In the genomic region with DNA sequence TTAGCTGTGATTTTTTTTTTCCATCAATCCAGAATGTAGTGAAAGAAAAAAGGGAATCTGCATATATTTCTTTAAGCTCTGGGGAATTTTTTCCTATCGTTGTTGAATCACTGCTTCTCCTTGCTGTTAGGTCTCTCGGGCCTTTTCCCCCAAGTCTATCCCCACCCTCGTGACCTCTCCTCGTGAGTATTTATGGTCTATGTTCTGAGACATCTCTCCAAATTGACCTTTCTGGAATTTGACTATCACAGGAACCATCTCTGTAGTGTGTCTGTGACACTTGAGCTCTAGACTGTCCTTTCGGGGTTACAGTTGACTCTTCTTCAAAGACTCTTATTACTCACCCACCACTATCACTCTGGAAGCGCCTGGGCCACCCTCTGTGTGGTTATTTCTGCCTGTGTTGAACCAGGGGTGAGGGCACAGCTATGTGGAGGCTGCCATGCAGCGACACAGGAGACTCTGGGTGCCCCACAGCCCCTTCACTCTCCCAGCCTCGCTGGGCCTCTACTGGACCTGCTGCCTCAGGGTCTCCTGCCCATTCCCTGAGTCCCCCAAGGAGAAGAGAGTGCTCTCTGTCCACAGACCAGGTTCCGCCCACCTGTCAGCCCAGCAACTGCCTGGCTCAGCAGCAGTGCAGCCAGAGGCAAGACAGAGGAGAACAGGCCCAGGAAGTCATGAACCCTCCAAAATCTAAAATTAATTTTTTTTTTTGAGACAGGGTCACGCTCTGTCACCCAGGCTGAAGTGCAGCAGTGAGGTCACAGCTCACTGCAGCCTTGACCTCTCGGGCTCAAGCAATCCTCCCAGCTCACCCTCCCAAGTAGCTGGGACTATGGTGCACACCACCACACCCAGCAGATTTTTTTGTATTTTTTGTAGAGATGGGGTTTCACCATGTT, we compare ENCODE assay signal across 11 cellular contexts. TPM values are rescaled to one million over a fixed set of nuclear protein-coding genes. Genes with fewer than 3 reads are reported as not detected.
DNase-seq lines count a peak whose midpoint lies in the region; ATAC-seq and TF ChIP-seq lines count a peak whose summit lies in the region.
"Had no signal": no experiment of that assay in that cellular context is flagged by ENCODE, and none has a peak within 500 bp of the region (broad histone marks: within the 10 kb centered on the region; RNA-seq: fewer than 3 reads in every experiment).

No MANE protein-coding gene starts in this region.

- H3K27ac ChIP-seq in GM23338 (ENCODE audit: low read depth): 0 out of 2 replicates have a peak overlapping the region, but pooled peaks have one; percentile 59
- no peak overlapping the region for H3K27ac ChIP-seq in mammary epithelial cell (ENCODE audit: insufficient read depth, low read depth, low read length)
- H3K27ac ChIP-seq: esophagus squamous epithelium had no signal

- no peaks in the 10 kb centered on the region for H3K27me3 Mint-ChIP-seq in activated naive CD8-positive, alpha-beta T cell treated with anti-CD3 and anti-CD28 coated beads, Interleukin-2, amount 50 U/mL, for 24 hours
- H3K27me3 Mint-ChIP-seq in activated naive CD8-positive, alpha-beta T cell treated with anti-CD3 and anti-CD28 coated beads for 36 hours: no peaks in the 10 kb centered on the region
- H3K27me3 Mint-ChIP-seq in GM23338 (ENCODE audit: insufficient read depth, low read depth, poor library complexity): peaks cover 2% of the 10 kb centered on the region
- H3K27me3 Mint-ChIP-seq: stimulated activated naive CD8-positive, alpha-beta T cell treated with anti-CD3 and anti-CD28 coated beads, Interleukin-15, Interleukin-2, amounts not matched to agents 100 ng/mL and 50 ng/mL, for 24 hours had no signal

- 93% methylated on average over 10 of the region's 11 CpGs for WGBS in mammary epithelial cell (ENCODE audit: low coverage, missing lambda C conversion rate)

- H2AFZ ChIP-seq in GM23338 (no peak overlapping the region), mammary epithelial cell (ENCODE audit: low read depth, low read length) (no peak overlapping the region)

- ATAC-seq in activated naive CD8-positive, alpha-beta T cell treated with anti-CD3 and anti-CD28 coated beads, Interleukin-2, amount 50 U/mL, for 24 hours: peak; percentile 91
- ATAC-seq in GM23338 (no peak; the same call in 2 of the 3 replicates), HG03571 (IDR thresholded peaks at IDR 0.05; ENCODE audit: unreplicated experiment) (peak; percentile 68)
- ATAC-seq in stimulated activated naive CD8-positive, alpha-beta T cell treated with anti-CD3 and anti-CD28 coated beads, Interleukin-15, Interleukin-2, amounts not matched to agents 100 U/mL and 50 U/mL, for 24 hours: peak; percentile 83

- H3K9me3 ChIP-seq in mammary epithelial cell (replicated peaks; ENCODE audit: insufficient read depth, low read length): no peaks in the 10 kb centered on the region
- H3K9me3 ChIP-seq: esophagus squamous epithelium had no signal

- H3K9me3 Mint-ChIP-seq in activated naive CD8-positive, alpha-beta T cell treated with anti-CD3 and anti-CD28 coated beads, Interleukin-2, amount 50 U/mL, for 24 hours: no peaks in the 10 kb centered on the region
- H3K9me3 Mint-ChIP-seq in activated naive CD8-positive, alpha-beta T cell treated with anti-CD3 and anti-CD28 coated beads for 36 hours: no peaks in the 10 kb centered on the region
- H3K9me3 Mint-ChIP-seq in GM23338: no peaks in the 10 kb centered on the region; the same call in 2 of the 3 replicates
- H3K9me3 Mint-ChIP-seq: stimulated activated naive CD8-positive, alpha-beta T cell treated with anti-CD3 and anti-CD28 coated beads, Interleukin-15, Interleukin-2, amounts not matched to agents 100 ng/mL and 50 ng/mL, for 24 hours had no signal

- no peaks in the 10 kb centered on the region for H3K27me3 ChIP-seq in GM23338 (ENCODE audit: insufficient read depth)
- H3K27me3 ChIP-seq in mammary epithelial cell (ENCODE audit: insufficient read depth, low read length): no peaks in the 10 kb centered on the region
- H3K27me3 ChIP-seq: esophagus squamous epithelium had no signal

- DNase-seq in activated naive CD8-positive, alpha-beta T cell treated with anti-CD3 and anti-CD28 coated beads, Interleukin-2, amount 50 U/mL, for 24 hours: no peak
- no peak for DNase-seq in activated naive CD8-positive, alpha-beta T cell treated with anti-CD3 and anti-CD28 coated beads for 36 hours
- DNase-seq in GM23338 (ENCODE audit: low spot score) (no peak), GM19238 (ENCODE audit: insufficient read length, low spot score) (no peak), mammary epithelial cell (no peak), epidermal melanocyte (ENCODE audit: insufficient read length, low spot score) (no peak)
- peak; percentile 12 for DNase-seq in stimulated activated naive CD8-positive, alpha-beta T cell treated with anti-CD3 and anti-CD28 coated beads, Interleukin-15, Interleukin-2, amounts not matched to agents 100 U/mL and 50 U/mL, for 24 hours
- DNase-seq: esophagus squamous epithelium, SHP77 treated with DMSO at 0.1 percent for 48 hours had no signal

- H3K36me3 ChIP-seq in GM23338 (ENCODE audit: insufficient read depth): peaks cover 23% of the 10 kb centered on the region
- H3K36me3 ChIP-seq in mammary epithelial cell (ENCODE audit: insufficient read depth, low read length): peaks cover 2% of the 10 kb centered on the region

- in situ Hi-C loops in mammary epithelial cell (cut with MboI; ENCODE audit: low sequenced_read_pairs in 2 of 2): no loop called here

- CTCF ChIA-PET in mammary epithelial cell (lab: Charles Lee; ENCODE audit: low non-redundant PET): no interaction called here

- H3K79me2 ChIP-seq in GM23338 (replicated peaks; ENCODE audit: insufficient read depth): 0 out of 2 replicates have a peak, but pooled peaks cover under 1% of the 10 kb centered on the region
- no peaks in the 10 kb centered on the region for H3K79me2 ChIP-seq in mammary epithelial cell (ENCODE audit: insufficient read depth, low read length)

- H4K20me1 ChIP-seq in GM23338 (replicated peaks; ENCODE audit: insufficient read depth) (no peaks in the 10 kb centered on the region; the same call in 1 of the 2 replicates), mammary epithelial cell (ENCODE audit: insufficient read depth, low read length) (no peaks in the 10 kb centered on the region)

- peaks cover 4% of the 10 kb centered on the region for H3K4me1 Mint-ChIP-seq in activated naive CD8-positive, alpha-beta T cell treated with anti-CD3 and anti-CD28 coated beads, Interleukin-2, amount 50 U/mL, for 24 hours
- H3K4me1 Mint-ChIP-seq in activated naive CD8-positive, alpha-beta T cell treated with anti-CD3 and anti-CD28 coated beads for 36 hours: no peaks in the 10 kb centered on the region
- H3K4me1 Mint-ChIP-seq in GM23338: no peaks in the 10 kb centered on the region

- H3K4me3 Mint-ChIP-seq in activated naive CD8-positive, alpha-beta T cell treated with anti-CD3 and anti-CD28 coated beads, Interleukin-2, amount 50 U/mL, for 24 hours: no peak overlapping the region
- H3K4me3 Mint-ChIP-seq in activated naive CD8-positive, alpha-beta T cell treated with anti-CD3 and anti-CD28 coated beads for 36 hours: no peak overlapping the region
- no peak overlapping the region for H3K4me3 Mint-ChIP-seq in GM23338
- H3K4me3 Mint-ChIP-seq: stimulated activated naive CD8-positive, alpha-beta T cell treated with anti-CD3 and anti-CD28 coated beads, Interleukin-15, Interleukin-2, amounts not matched to agents 100 ng/mL and 50 ng/mL, for 24 hours had no signal

- dilution Hi-C loops in mammary epithelial cell (cut with HindIII; ENCODE audit: low sequenced_read_pairs): no loop called here

- H3K4me1 ChIP-seq in GM23338 (ENCODE audit: insufficient read depth) (no peaks in the 10 kb centered on the region), mammary epithelial cell (ENCODE audit: insufficient read depth, low read length) (no peaks in the 10 kb centered on the region)
- H3K4me1 ChIP-seq: esophagus squamous epithelium had no signal

- TF ChIP-seq CTCF in GM23338 (conservative IDR thresholded peaks at IDR 0.05; ENCODE audit: low read depth in 2 of 2) (no peak), mammary epithelial cell (conservative IDR thresholded peaks at IDR 0.05 in 1 of 2, IDR thresholded peaks at IDR 0.05 in 1 of 2; ENCODE audit: extremely low read depth in 1 of 2, insufficient read depth in 1 of 2, low read depth in 1 of 2, low read length in 2 of 2) (no peak)

- no TSS peak for BruUV-seq in mammary epithelial cell (replicated peaks; lab: Mats Ljungman, UMichigan)

- H3F3A ChIP-seq in GM23338 (replicated peaks; ENCODE audit: low read depth): no peaks in the 10 kb centered on the region

- H3K27ac Mint-ChIP-seq in activated naive CD8-positive, alpha-beta T cell treated with anti-CD3 and anti-CD28 coated beads, Interleukin-2, amount 50 U/mL, for 24 hours: no peak overlapping the region
- no peak overlapping the region for H3K27ac Mint-ChIP-seq in activated naive CD8-positive, alpha-beta T cell treated with anti-CD3 and anti-CD28 coated beads for 36 hours
- H3K27ac Mint-ChIP-seq in GM23338: no peak overlapping the region
- H3K27ac Mint-ChIP-seq: stimulated activated naive CD8-positive, alpha-beta T cell treated with anti-CD3 and anti-CD28 coated beads, Interleukin-15, Interleukin-2, amounts not matched to agents 100 ng/mL and 50 ng/mL, for 24 hours had no signal

- H3K4me2 ChIP-seq in GM23338 (no peak overlapping the region), mammary epithelial cell (ENCODE audit: insufficient read depth, low read depth, low read length) (no peak overlapping the region)

- no peak overlapping the region for H3K9ac ChIP-seq in mammary epithelial cell (ENCODE audit: insufficient read depth, low read length)

- H3K36me3 Mint-ChIP-seq in activated naive CD8-positive, alpha-beta T cell treated with anti-CD3 and anti-CD28 coated beads, Interleukin-2, amount 50 U/mL, for 24 hours (ENCODE audit: low read depth): peaks cover 41% of the 10 kb centered on the region
- peaks cover 43% of the 10 kb centered on the region for H3K36me3 Mint-ChIP-seq in activated naive CD8-positive, alpha-beta T cell treated with anti-CD3 and anti-CD28 coated beads for 36 hours
- H3K36me3 Mint-ChIP-seq in GM23338 (ENCODE audit: low read depth): peaks cover 45% of the 10 kb centered on the region

- H3K9me2 ChIP-seq in GM23338 (ENCODE audit: insufficient read depth): no peaks in the 10 kb centered on the region

- H3K4me3 ChIP-seq in GM23338 (no peak overlapping the region), mammary epithelial cell (replicated peaks in 1 of 3; ENCODE audit: insufficient read depth in 1 of 3, low read depth in 2 of 3, low read length in 3 of 3) (no peak overlapping the region)
- H3K4me3 ChIP-seq: esophagus squamous epithelium had no signal

- intact Hi-C loops in mammary epithelial cell (cut with micrococcal nuclease): no loop called here

TF ChIP-seq in GM23338, 12 proteins besides CTCF, POLR2A, EP300 and RAD21 (continues in another document):
- no peak for TF ChIP-seq EZH2phosphoT487 (IDR thresholded peaks at IDR 0.05; ENCODE audit: unreplicated experiment)
- TF ChIP-seq NANOG (IDR thresholded peaks at IDR 0.05; ENCODE audit: borderline replicate concordance): no peak
- no peak for TF ChIP-seq CREB1 (CRISPR knock-in tag; IDR thresholded peaks at IDR 0.05; ENCODE audit: low read depth)

RNA-seq across cellular contexts. Expression of gene PTPRN2, which starts 45.7 kb away (rescaled TPM):
- under 1 TPM; 0.72 to 0.74 TPM for total RNA-seq in activated naive CD8-positive, alpha-beta T cell treated with anti-CD3 and anti-CD28 coated beads for 36 hours
- 3.7 and 4.0 TPM in 2 replicates for total RNA-seq in GM23338 (2014; rRNA removed; shearing (Covaris generic))
- polyA plus RNA-seq in GM23338 (2016; fragmentation: Nextera tagmentation; extraction: Ambion mirVana) (0.87 and 1.4 TPM in 2 replicates), mammary epithelial cell (not detected)
- under 1 TPM; 0.28 to 0.33 TPM for total RNA-seq in mammary epithelial cell
- polyA minus RNA-seq in mammary epithelial cell: not detected
